In the genomic region with DNA sequence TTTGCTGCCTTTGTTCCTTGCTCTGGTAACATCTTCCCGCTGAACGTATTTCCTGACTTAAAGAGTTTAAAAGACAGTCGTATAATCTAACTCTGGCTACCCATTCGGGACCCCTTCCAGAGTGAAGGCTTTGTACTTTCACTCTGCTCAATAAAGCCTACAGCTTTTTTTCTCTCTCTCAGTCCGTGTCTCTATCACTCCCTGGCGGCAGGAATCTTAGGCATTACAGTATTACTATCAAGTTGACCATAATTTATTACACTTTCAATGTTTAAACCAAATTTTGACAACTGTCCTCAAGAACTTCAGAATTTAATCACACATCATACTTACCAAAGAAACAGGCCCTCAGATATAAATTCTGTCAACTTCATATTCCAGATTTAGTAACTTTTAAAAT, we compare ENCODE assay signal across 12 cellular contexts.
DNase-seq lines count a peak whose midpoint lies in the region; ATAC-seq, FAIRE-seq and TF ChIP-seq lines count a peak whose summit lies in the region.
"Had no signal": no experiment of that assay in that cellular context is flagged by ENCODE, and none has a peak within 500 bp of the region (broad histone marks: within the 10 kb centered on the region; RNA-seq: fewer than 3 reads in every experiment).

No MANE protein-coding gene starts in this region.

- intact Hi-C loops in Right ventricle myocardium inferior (cut with DNase I): no loop called here
- intact Hi-C loops in cardiac septum (cut with DNase I): no loop called here
- intact Hi-C loops in HepG2 (cut with micrococcal nuclease; ENCODE audit: unreplicated experiment): loop anchor here (1.0 to 5.0 kb wide), 2 partner anchors 36 to 1317 kb away; no protein-coding TSS in a partner anchor
- intact Hi-C loops in aorta (cut with DNase I): no loop called here

- POLR2A ChIA-PET in HepG2 (lab: Yijun Ruan, JAX): interaction anchor here (0.7 kb wide), 1 partner anchor 240 kb away, joined by 3 read pairs; no protein-coding TSS in a partner anchor

- peak overlapping the region; percentile 76 for H3K4me2 ChIP-seq in HepG2 (ENCODE audit: low read depth, low read length)

- no peak overlapping the region for H2AFZ ChIP-seq in HepG2 (ENCODE audit: low read length)

- 0% methylated on average over 6 of the region's 6 CpGs for WGBS in HepG2 (ENCODE audit: low lambda C conversion rate)
- WGBS in aorta, 2 donors: 6 to 7% methylated on average over 6 of the region's 6 CpGs

- FAIRE-seq in bronchial epithelial cell (lab: Jason Lieb, UNC) (no peak), HepG2 (lab: Jason Lieb, UNC) (no peak)

- BruUV-seq in HepG2 (replicated peaks; lab: Mats Ljungman, UMichigan): no TSS peak

- H3K27ac ChIP-seq in HepG2 (ENCODE audit: extremely low read length, insufficient read depth, low read length) (no peak overlapping the region), aorta (ENCODE audit: low read depth in 1 of 2, low read length in 2 of 2) (no peak overlapping the region)

- H3K36me3 ChIP-seq in bronchial epithelial cell (ENCODE audit: control insufficient read depth, insufficient read depth, low read length) (no peaks in the 10 kb centered on the region), HepG2 (replicated peaks in 1 of 2; ENCODE audit: control insufficient read depth in 1 of 2, insufficient read depth in 2 of 2, low read length in 2 of 2) (no peaks in the 10 kb centered on the region), aorta (ENCODE audit: control insufficient read depth in 1 of 2, insufficient read depth in 2 of 2, low read length in 1 of 2) (no peaks in the 10 kb centered on the region)

- H3K9ac ChIP-seq in HepG2 (ENCODE audit: insufficient read depth, low read depth, low read length): no peak overlapping the region

- no peaks in the 10 kb centered on the region for H4K20me1 ChIP-seq in HepG2 (ENCODE audit: insufficient read depth, low read length)

- CTCF ChIA-PET in HepG2 (lab: Yijun Ruan, JAX; ENCODE audit: low intra/inter-chr PET ratio, low total read pairs): interaction anchor here (2.3 kb wide), 1 partner anchor 256 kb away, joined by 9 read pairs; no protein-coding TSS in a partner anchor

- in situ Hi-C loops in HepG2 (cut with HindIII; ENCODE audit: extremely low pct_ligation_motif_present, low pct_unique_long_range_greater_than_20kb): no loop called here

- H3K4me3 ChIP-seq in bronchial epithelial cell (ENCODE audit: low read depth, low read length): no peak overlapping the region
- peak overlapping the region; percentile 32 to 55 (median 50); a peak in 4 of 6 replicates for H3K4me3 ChIP-seq in HepG2 (replicated peaks in 1 of 3; ENCODE audit: insufficient read depth in 1 of 3, low read depth in 2 of 3, low read length in 3 of 3)
- H3K4me3 ChIP-seq in aorta (ENCODE audit: low read length in 2 of 2): no peak overlapping the region

- DNase-seq in Right ventricle myocardium inferior (ENCODE audit: missing footprints) (no peak), cardiac septum (ENCODE audit: low spot score) (no peak), bronchial epithelial cell (ENCODE audit: low read depth) (peak; percentile 0), HepG2 (ENCODE audit: low spot score) (peak; percentile 50), aorta (no peak), cortex of kidney (lab: John Stamatoyannopoulos, UW) (no peak), T1000 (lab: John Stamatoyannopoulos, UW) (no peak)
- DNase-seq: activated T-cell treated with anti-CD3 and anti-CD28 coated beads, Interleukin-2, amount 50 U/mL, for 48 hours; erythroblast; naive B cell; NCI-H1694 treated with DMSO at 0.1 percent for 48 hours had no signal

- H3K9me3 ChIP-seq in HepG2 (ENCODE audit: low read length) (no peaks in the 10 kb centered on the region), aorta (ENCODE audit: control insufficient read depth, low read length) (no peaks in the 10 kb centered on the region)

- peak; percentile 26 for ATAC-seq in Right ventricle myocardium inferior
- peak; percentile 89 for ATAC-seq in HepG2
- peak; percentile 60 for ATAC-seq in aorta (ENCODE audit: low FRiP score)
- no peak for ATAC-seq in HG03175 (IDR thresholded peaks at IDR 0.05; ENCODE audit: unreplicated experiment)

- no peaks in the 10 kb centered on the region for H3K79me2 ChIP-seq in HepG2 (ENCODE audit: insufficient read depth, low read length)

- no peak for TF ChIP-seq EP300 in HepG2 (IDR thresholded peaks at IDR 0.05; ENCODE audit: low read depth in 2 of 2, low read length in 2 of 2)
- TF ChIP-seq EP300 in HepG2 (CRISPR knock-in tag; IDR thresholded peaks at IDR 0.05; ENCODE audit: borderline replicate concordance): no peak

- no peak for TF ChIP-seq POLR2A in HepG2 (IDR thresholded peaks at IDR 0.05; ENCODE audit: insufficient read depth in 1 of 2, low read depth in 2 of 2, low read length in 2 of 2)

- H3K4me1 ChIP-seq in HepG2 (ENCODE audit: insufficient read depth, low read length) (0 out of 2 replicates have a peak, but pooled peaks cover 6% of the 10 kb centered on the region), aorta (ENCODE audit: control insufficient read depth in 1 of 2, insufficient read depth in 2 of 2, low read length in 2 of 2) (no peaks in the 10 kb centered on the region)

- H3K27me3 ChIP-seq in bronchial epithelial cell (ENCODE audit: control insufficient read depth, insufficient read depth, low read length) (no peaks in the 10 kb centered on the region), HepG2 (ENCODE audit: control insufficient read depth in 1 of 2, insufficient read depth in 2 of 2, low read length in 2 of 2) (no peaks in the 10 kb centered on the region), aorta (ENCODE audit: control insufficient read depth in 1 of 2, insufficient read depth in 2 of 2, low read length in 1 of 2) (peaks cover 0 to 1% of the 10 kb centered on the region in 2 donors)

- no peak; the same call in 1 of the 2 replicates for TF ChIP-seq RAD21 in HepG2 (CRISPR knock-in tag; IDR thresholded peaks at IDR 0.05)

- no peak for TF ChIP-seq CTCF in bronchial epithelial cell (IDR thresholded peaks at IDR 0.05; ENCODE audit: insufficient read depth, low read length, severe bottlenecking)
- TF ChIP-seq CTCF in HepG2 (CRISPR knock-in tag; IDR thresholded peaks at IDR 0.05): peak; percentile 64

TF ChIP-seq in HepG2, 621 proteins besides CTCF, POLR2A, EP300 and RAD21 (continues in another document):
- TF ChIP-seq, protein P1, sequence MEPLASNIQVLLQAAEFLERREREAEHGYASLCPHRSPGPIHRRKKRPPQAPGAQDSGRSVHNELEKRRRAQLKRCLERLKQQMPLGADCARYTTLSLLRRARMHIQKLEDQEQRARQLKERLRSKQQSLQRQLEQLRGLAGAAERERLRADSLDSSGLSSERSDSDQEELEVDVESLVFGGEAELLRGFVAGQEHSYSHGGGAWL (CRISPR knock-in tag; IDR thresholded peaks at IDR 0.05): no peak
- TF ChIP-seq FOXC1 (CRISPR knock-in tag; IDR thresholded peaks at IDR 0.05; ENCODE audit: borderline replicate concordance): no peak
- 0 out of 2 replicates have a peak, but pooled peaks have one; percentile 20 for TF ChIP-seq ARID5B (CRISPR knock-in tag; IDR thresholded peaks at IDR 0.05)
- TF ChIP-seq SRF (IDR thresholded peaks at IDR 0.05; ENCODE audit: low read depth, low read length): no peak
- TF ChIP-seq, protein P2, sequence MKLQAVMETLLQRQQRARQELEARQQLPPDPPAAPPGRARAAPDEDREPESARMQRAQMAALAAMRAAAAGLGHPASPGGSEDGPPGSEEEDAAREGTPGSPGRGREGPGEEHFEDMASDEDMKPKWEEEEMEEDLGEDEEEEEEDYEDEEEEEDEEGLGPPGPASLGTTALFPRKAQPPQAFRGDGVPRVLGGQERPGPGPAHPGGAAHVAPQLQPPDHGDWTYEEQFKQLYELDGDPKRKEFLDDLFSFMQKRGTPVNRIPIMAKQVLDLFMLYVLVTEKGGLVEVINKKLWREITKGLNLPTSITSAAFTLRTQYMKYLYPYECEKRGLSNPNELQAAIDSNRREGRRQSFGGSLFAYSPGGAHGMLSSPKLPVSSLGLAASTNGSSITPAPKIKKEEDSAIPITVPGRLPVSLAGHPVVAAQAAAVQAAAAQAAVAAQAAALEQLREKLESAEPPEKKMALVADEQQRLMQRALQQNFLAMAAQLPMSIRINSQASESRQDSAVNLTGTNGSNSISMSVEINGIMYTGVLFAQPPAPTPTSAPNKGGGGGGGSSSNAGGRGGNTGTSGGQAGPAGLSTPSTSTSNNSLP (IDR thresholded peaks at IDR 0.05; ENCODE audit: low read depth, low read length): peak; percentile 58; the same call in 1 of the 2 replicates
- TF ChIP-seq, protein P3, sequence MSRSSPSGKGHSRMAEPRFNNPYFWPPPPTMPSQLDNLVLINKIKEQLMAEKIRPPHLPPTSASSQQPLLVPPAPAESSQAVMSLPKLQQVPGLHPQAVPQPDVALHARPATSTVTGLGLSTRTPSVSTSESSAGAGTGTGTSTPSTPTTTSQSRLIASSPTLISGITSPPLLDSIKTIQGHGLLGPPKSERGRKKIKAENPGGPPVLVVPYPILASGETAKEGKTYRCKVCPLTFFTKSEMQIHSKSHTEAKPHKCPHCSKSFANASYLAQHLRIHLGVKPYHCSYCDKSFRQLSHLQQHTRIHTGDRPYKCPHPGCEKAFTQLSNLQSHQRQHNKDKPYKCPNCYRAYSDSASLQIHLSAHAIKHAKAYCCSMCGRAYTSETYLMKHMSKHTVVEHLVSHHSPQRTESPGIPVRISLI (CRISPR knock-in tag; IDR thresholded peaks at IDR 0.05; ENCODE audit: borderline replicate concordance): peak; percentile 80

Comparison
In these comparisons a context has a peak if more than half of its experiments do, and no peak if none do; other contexts are left out.
1. DNase-seq: peak in bronchial epithelial cell (single experiment) and HepG2 (single experiment); none in Right ventricle myocardium inferior (single experiment), cardiac septum (single experiment), aorta (0 of 2), cortex of kidney (single experiment) and T1000 (single experiment).
2. H3K4me3 ChIP-seq: peak in HepG2 (3 of 3); none in bronchial epithelial cell (single experiment) and aorta (0 of 2).